ENCODE assay signal across 1 cellular context in the genomic region with DNA sequence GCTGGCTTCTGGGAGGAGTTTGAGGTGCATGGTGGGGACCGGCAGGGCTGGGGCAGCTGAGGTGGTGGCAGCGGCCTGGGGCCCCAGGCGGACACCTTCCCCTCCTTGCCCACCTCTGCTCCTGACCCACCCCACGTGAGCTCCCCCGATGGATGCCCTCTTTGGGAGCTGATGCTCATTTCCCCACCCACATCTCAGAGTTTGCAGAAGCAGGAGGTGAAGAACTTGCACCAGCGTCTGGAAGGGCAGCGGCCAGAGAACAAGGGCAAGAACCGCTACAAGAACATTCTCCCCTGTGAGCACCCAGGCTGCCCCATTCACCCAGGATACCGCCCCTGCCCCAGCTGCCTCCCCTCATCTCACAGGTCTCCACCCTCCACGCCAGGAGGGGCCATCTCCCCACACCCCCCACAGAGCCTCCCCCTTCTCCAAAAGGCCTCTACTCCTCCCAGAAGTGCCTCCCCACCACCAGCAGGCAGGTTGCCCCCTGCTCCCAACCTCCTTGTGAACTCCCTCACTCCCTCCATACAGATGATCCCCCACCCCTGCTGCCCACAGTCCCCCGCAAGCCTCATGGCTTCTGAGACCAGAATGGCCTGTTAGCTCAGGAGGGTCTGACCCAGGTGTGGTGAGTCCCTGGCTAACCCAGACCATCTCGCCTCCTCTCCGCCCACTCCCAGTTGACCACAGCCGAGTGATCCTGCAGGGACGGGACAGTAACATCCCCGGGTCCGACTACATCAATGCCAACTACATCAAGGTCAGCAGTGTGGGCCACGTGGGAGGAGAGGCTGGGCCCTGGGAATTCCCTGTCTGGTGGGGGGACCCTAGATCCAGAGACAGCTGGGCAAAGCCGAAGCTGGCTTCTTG.
TF ChIP-seq lines count a peak whose summit lies in the region.

No MANE protein-coding gene starts in this region.

TF ChIP-seq in SK-N-SH treated with all-trans-retinoic acid at 6 μM for 48 hours, 23 proteins besides CTCF, POLR2A, EP300 and RAD21 (continued from another document):
- TF ChIP-seq OSR1 (CRISPR knock-in tag; IDR thresholded peaks at IDR 0.05): no peak
- TF ChIP-seq, protein P1, sequence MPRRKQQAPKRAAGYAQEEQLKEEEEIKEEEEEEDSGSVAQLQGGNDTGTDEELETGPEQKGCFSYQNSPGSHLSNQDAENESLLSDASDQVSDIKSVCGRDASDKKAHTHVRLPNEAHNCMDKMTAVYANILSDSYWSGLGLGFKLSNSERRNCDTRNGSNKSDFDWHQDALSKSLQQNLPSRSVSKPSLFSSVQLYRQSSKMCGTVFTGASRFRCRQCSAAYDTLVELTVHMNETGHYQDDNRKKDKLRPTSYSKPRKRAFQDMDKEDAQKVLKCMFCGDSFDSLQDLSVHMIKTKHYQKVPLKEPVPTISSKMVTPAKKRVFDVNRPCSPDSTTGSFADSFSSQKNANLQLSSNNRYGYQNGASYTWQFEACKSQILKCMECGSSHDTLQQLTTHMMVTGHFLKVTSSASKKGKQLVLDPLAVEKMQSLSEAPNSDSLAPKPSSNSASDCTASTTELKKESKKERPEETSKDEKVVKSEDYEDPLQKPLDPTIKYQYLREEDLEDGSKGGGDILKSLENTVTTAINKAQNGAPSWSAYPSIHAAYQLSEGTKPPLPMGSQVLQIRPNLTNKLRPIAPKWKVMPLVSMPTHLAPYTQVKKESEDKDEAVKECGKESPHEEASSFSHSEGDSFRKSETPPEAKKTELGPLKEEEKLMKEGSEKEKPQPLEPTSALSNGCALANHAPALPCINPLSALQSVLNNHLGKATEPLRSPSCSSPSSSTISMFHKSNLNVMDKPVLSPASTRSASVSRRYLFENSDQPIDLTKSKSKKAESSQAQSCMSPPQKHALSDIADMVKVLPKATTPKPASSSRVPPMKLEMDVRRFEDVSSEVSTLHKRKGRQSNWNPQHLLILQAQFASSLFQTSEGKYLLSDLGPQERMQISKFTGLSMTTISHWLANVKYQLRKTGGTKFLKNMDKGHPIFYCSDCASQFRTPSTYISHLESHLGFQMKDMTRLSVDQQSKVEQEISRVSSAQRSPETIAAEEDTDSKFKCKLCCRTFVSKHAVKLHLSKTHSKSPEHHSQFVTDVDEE (CRISPR knock-in tag; IDR thresholded peaks at IDR 0.05): no peak
- no peak for TF ChIP-seq PPARA (CRISPR knock-in tag; IDR thresholded peaks at IDR 0.05; ENCODE audit: borderline replicate concordance)
- no peak for TF ChIP-seq ISL1 (CRISPR knock-in tag; IDR thresholded peaks at IDR 0.05)
